In genomic region chr17:77210331-77210730, GRCh38 we compare ENCODE assay signal across 17 cellular contexts.
DNase-seq lines count a peak whose midpoint lies in the region; ATAC-seq, FAIRE-seq and TF ChIP-seq lines count a peak whose summit lies in the region.
"Had no signal": no experiment of that assay in that cellular context is flagged by ENCODE, and none has a peak within 500 bp of the region (broad histone marks: within the 10 kb centered on the region; RNA-seq: fewer than 3 reads in every experiment).

No MANE protein-coding gene starts in this region.

- H3K27me3 ChIP-seq in BLaER1 treated with 17β-estradiol and CSF1 and Interleukin-3, amounts not matched to agents 10 nM and 100 nM = 0 out of 22 replicates have a peak, but pooled peaks cover 0 to 3% (median 0%) of the 10 kb centered on the region in 11 experiments
- H3K27me3 ChIP-seq in GM12878 (replicated peaks in 1 of 2; ENCODE audit: control insufficient read depth in 2 of 2, insufficient read depth in 2 of 2, low read length in 1 of 2) (no peaks in the 10 kb centered on the region), mesendoderm (ENCODE audit: insufficient read depth, low read length, poor library complexity) (no peaks in the 10 kb centered on the region)
- H3K27me3 ChIP-seq: pancreas had no signal

- H3K27me3 Mint-ChIP-seq in IgD-negative memory B cell (peaks cover 2% of the 10 kb centered on the region), progenitor cell of endocrine pancreas (no peaks in the 10 kb centered on the region)
- H3K27me3 Mint-ChIP-seq: activated T-helper 17 cell treated with anti-CD3 and anti-CD28 coated beads, Interleukin-2, amount 50 U/mL, for 72 hours had no signal

- no peak overlapping the region for H4K5ac ChIP-seq in mesendoderm (ENCODE audit: low read length)

- WGBS in GM12878 (ENCODE audit: insufficient coverage, insufficient replicate concordance, low lambda C conversion rate, missing lambda C conversion rate) = 89% methylated on average over 7 of the region's 7 CpGs
- no CpG with 5 or more reads among the region's 7 CpGs for WGBS in mesendoderm (ENCODE audit: extremely low coverage, insufficient coverage, low lambda C conversion rate)

- peaks cover 70 to 99% (median 89%) of the 10 kb centered on the region in 11 experiments for H3K36me3 ChIP-seq in BLaER1 treated with 17β-estradiol and CSF1 and Interleukin-3, amounts not matched to agents 10 nM and 100 nM
- peaks cover 49 to 72% of the 10 kb centered on the region in 2 experiments for H3K36me3 ChIP-seq in GM12878 (ENCODE audit: control insufficient read depth in 2 of 2, insufficient read depth in 2 of 2, low read length in 1 of 2)
- H3K36me3 ChIP-seq in mesendoderm (ENCODE audit: control insufficient read depth, insufficient read depth, low read length) = peaks cover 7% of the 10 kb centered on the region

- H3K9me3 ChIP-seq in BLaER1 treated with 17β-estradiol and CSF1 and Interleukin-3, amounts not matched to agents 10 nM and 100 nM (replicated peaks in 1 of 11) = no peaks in the 10 kb centered on the region
- H3K9me3 ChIP-seq in GM12878 (replicated peaks; ENCODE audit: control insufficient read depth, insufficient read depth, low read length) = no peaks in the 10 kb centered on the region
- H3K9me3 ChIP-seq: pancreas had no signal

- intact Hi-C loops in GM12878 (cut with micrococcal nuclease; ENCODE audit: unreplicated experiment) = loop anchor here (5.0 kb wide), 1 partner anchor 103 kb away; no protein-coding TSS in a partner anchor

- H3K4me3 Mint-ChIP-seq in IgD-negative memory B cell (peak overlapping the region in 1 of 4 donors; percentile 49), progenitor cell of endocrine pancreas (ENCODE audit: low read depth) (no peak overlapping the region)
- H3K4me3 Mint-ChIP-seq: activated T-helper 17 cell treated with anti-CD3 and anti-CD28 coated beads, Interleukin-2, amount 50 U/mL, for 72 hours had no signal

- SMC1A ChIA-PET in GM12878 (lab: Charles Lee; ENCODE audit: uncharacterized antibody, unreplicated experiment) = interaction anchor here (0.9 kb wide), 1 partner anchor 10 kb away, joined by 3 read pairs; no protein-coding TSS in a partner anchor

- POLR2A ChIA-PET in GM12878 (lab: Charles Lee) = interaction anchor here (3.5 kb wide), 1 partner anchor 70 kb away, joined by 18 read pairs; the partner anchor contains the start of gene SEC14L1

- H3K79me2 ChIP-seq in GM12878 (ENCODE audit: control insufficient read depth, insufficient read depth, low read length) (peaks cover 3% of the 10 kb centered on the region; the same call in 1 of the 2 replicates), mesendoderm (ENCODE audit: control insufficient read depth, insufficient read depth, low read length) (no peaks in the 10 kb centered on the region)

- no peak for TF ChIP-seq CTCF in GM12878 (IDR thresholded peaks at IDR 0.05 in 2 of 3, conservative IDR thresholded peaks at IDR 0.05 in 1 of 3; ENCODE audit: control insufficient read depth in 2 of 3, extremely low read depth in 1 of 3, insufficient read depth in 1 of 3, low read depth in 3 of 3, low read length in 3 of 3)
- TF ChIP-seq CTCF in progenitor cell of endocrine pancreas (IDR thresholded peaks at IDR 0.05; ENCODE audit: unreplicated experiment) = no peak

- peaks cover 59 to 85% (median 67%) of the 10 kb centered on the region in 10 experiments for H3K4me1 ChIP-seq in BLaER1 treated with 17β-estradiol and CSF1 and Interleukin-3, amounts not matched to agents 10 nM and 100 nM
- peaks cover 50% of the 10 kb centered on the region for H3K4me1 ChIP-seq in GM12878 (ENCODE audit: control insufficient read depth, insufficient read depth, low read length)
- H3K4me1 ChIP-seq in mesendoderm (ENCODE audit: control insufficient read depth, low read depth, low read length) = no peaks in the 10 kb centered on the region

- H2AK5ac ChIP-seq in mesendoderm (ENCODE audit: low read length) = no peak overlapping the region

- peak overlapping the region in 3 of 11 experiments; percentile 76 to 79 (median 79); a peak in 2 of 22 replicates for H3K27ac ChIP-seq in BLaER1 treated with 17β-estradiol and CSF1 and Interleukin-3, amounts not matched to agents 10 nM and 100 nM
- no peak overlapping the region for H3K27ac ChIP-seq in GM12878 (ENCODE audit: control insufficient read depth, insufficient read depth)
- no peak overlapping the region for H3K27ac ChIP-seq in mesendoderm (ENCODE audit: low read depth, low read length)

- H3K27ac Mint-ChIP-seq in IgD-negative memory B cell = peak overlapping the region; percentile 18 to 88 (median 56)
- peak overlapping the region; percentile 65 for H3K27ac Mint-ChIP-seq in progenitor cell of endocrine pancreas
- H3K27ac Mint-ChIP-seq: activated T-helper 17 cell treated with anti-CD3 and anti-CD28 coated beads, Interleukin-2, amount 50 U/mL, for 72 hours had no signal

- H3K18ac ChIP-seq in mesendoderm (ENCODE audit: low read length) = no peak overlapping the region

- H3K9me3 Mint-ChIP-seq in IgD-negative memory B cell (no peaks in the 10 kb centered on the region), progenitor cell of endocrine pancreas (ENCODE audit: low read depth) (no peaks in the 10 kb centered on the region)
- H3K9me3 Mint-ChIP-seq: activated T-helper 17 cell treated with anti-CD3 and anti-CD28 coated beads, Interleukin-2, amount 50 U/mL, for 72 hours had no signal

- no peaks in the 10 kb centered on the region for H3K79me1 ChIP-seq in mesendoderm (ENCODE audit: low read length)

- peaks cover 8 to 98% (median 39%) of the 10 kb centered on the region in 11 experiments; a peak in 18 of 22 replicates for H4K20me1 ChIP-seq in BLaER1 treated with 17β-estradiol and CSF1 and Interleukin-3, amounts not matched to agents 10 nM and 100 nM
- H4K20me1 ChIP-seq in GM12878 (ENCODE audit: control insufficient read depth, insufficient read depth) = no peaks in the 10 kb centered on the region

- H3K4me3 ChIP-seq in BLaER1 treated with 17β-estradiol and CSF1 and Interleukin-3, amounts not matched to agents 10 nM and 100 nM = no peak overlapping the region
- H3K4me3 ChIP-seq in GM12878 (no peak overlapping the region), mesendoderm (ENCODE audit: low read length) (no peak overlapping the region)
- H3K4me3 ChIP-seq: pancreas had no signal

- peak; percentile 28; the same call in 1 of the 2 replicates for TF ChIP-seq POLR2A in GM12878 (IDR thresholded peaks at IDR 0.05; ENCODE audit: low read depth, low read length)
- TF ChIP-seq POLR2A in GM18505 (IDR thresholded peaks at IDR 0.05; ENCODE audit: borderline replicate concordance, extremely low read depth, insufficient read depth, insufficient read length) = no peak

- TF ChIP-seq RAD21 in GM12878 (IDR thresholded peaks at IDR 0.05; ENCODE audit: insufficient read depth, low read depth, low read length) = no peak

- RAD21 ChIA-PET in GM12878 (lab: Charles Lee; ENCODE audit: unreplicated experiment) = interaction anchor here (0.7 to 2.9 kb wide), 2 partner anchors 54 to 65 kb away, joined by 3 to 22 read pairs; no protein-coding TSS in a partner anchor

- no peak for DNase-seq in GM12878 (ENCODE audit: low read depth, low spot score)
- no peak for DNase-seq in progenitor cell of endocrine pancreas (ENCODE audit: low spot score, unreplicated experiment)
- no peak for DNase-seq in mesendoderm
- no peak for DNase-seq in glomerular visceral epithelial cell (ENCODE audit: extremely low spot score)
- DNase-seq: activated CD4-positive, alpha-beta T cell treated with anti-CD3 and anti-CD28 coated beads, Interleukin-2, amount 50 U/mL, for 4 hours; effector CD4-positive, alpha-beta T cell; foreskin melanocyte; NCI-H1092 treated with DMSO at 0.1 percent for 48 hours; NCI-H69; trophoblast cell had no signal

- peak overlapping the region; percentile 80 to 94 (median 88) for H3K4me2 ChIP-seq in BLaER1 treated with 17β-estradiol and CSF1 and Interleukin-3, amounts not matched to agents 10 nM and 100 nM
- no peak overlapping the region for H3K4me2 ChIP-seq in GM12878 (ENCODE audit: control insufficient read depth, insufficient read depth)
- H3K4me2 ChIP-seq in mesendoderm (ENCODE audit: low read length) = no peak overlapping the region

- H3K4me1 Mint-ChIP-seq in IgD-negative memory B cell = peaks cover 26 to 30% (median 28%) of the 10 kb centered on the region in 3 donors
- peaks cover 23% of the 10 kb centered on the region for H3K4me1 Mint-ChIP-seq in progenitor cell of endocrine pancreas (ENCODE audit: low read depth)
- H3K4me1 Mint-ChIP-seq: activated T-helper 17 cell treated with anti-CD3 and anti-CD28 coated beads, Interleukin-2, amount 50 U/mL, for 72 hours had no signal

- no peak for TF ChIP-seq EP300 in GM12878 (IDR thresholded peaks at IDR 0.05; ENCODE audit: borderline replicate concordance in 1 of 2, control insufficient read depth in 1 of 2, low read depth in 2 of 2, low read length in 2 of 2)

- H3K36me3 Mint-ChIP-seq in IgD-negative memory B cell = peaks cover 19% of the 10 kb centered on the region
- peaks cover 35% of the 10 kb centered on the region for H3K36me3 Mint-ChIP-seq in progenitor cell of endocrine pancreas (ENCODE audit: insufficient read depth)

- CTCF ChIA-PET in GM12878 (lab: Yijun Ruan, JAX) = interaction anchor here (0.9 kb wide), 1 partner anchor 64 kb away, joined by 5 read pairs; no protein-coding TSS in a partner anchor

- H3K9ac ChIP-seq in BLaER1 treated with 17β-estradiol and CSF1 and Interleukin-3, amounts not matched to agents 10 nM and 100 nM = peak overlapping the region in 6 of 11 experiments; percentile 31 to 71 (median 65); a peak in 5 of 22 replicates
- H3K9ac ChIP-seq in GM12878 (ENCODE audit: control insufficient read depth, insufficient read depth, low read length) = no peak overlapping the region
- no peak overlapping the region for H3K9ac ChIP-seq in mesendoderm (ENCODE audit: low read length)

- ATAC-seq in GM12878 (no peak), GM18505 (IDR thresholded peaks at IDR 0.05; ENCODE audit: unreplicated experiment) (no peak)
- ATAC-seq: activated T-helper 17 cell treated with anti-CD3 and anti-CD28 coated beads, Interleukin-2, amount 50 U/mL, for 72 hours; pancreas had no signal

- H4K8ac ChIP-seq in mesendoderm (ENCODE audit: low read depth, low read length) = no peak overlapping the region

- H2BK15ac ChIP-seq in mesendoderm (replicated peaks; ENCODE audit: low read depth) = no peak overlapping the region

- no peak overlapping the region for H3K4ac ChIP-seq in mesendoderm (ENCODE audit: low read depth, low read length)

- no peak overlapping the region for H3K56ac ChIP-seq in mesendoderm (ENCODE audit: low read length)

- no TSS peak for BruUV-seq in GM12878 (replicated peaks; lab: Mats Ljungman, UMichigan)

- H2BK120ac ChIP-seq in mesendoderm (ENCODE audit: low read depth, low read length) = no peak overlapping the region

- no peak overlapping the region for H3K23ac ChIP-seq in mesendoderm (ENCODE audit: low read length)

- no peak overlapping the region for H2BK5ac ChIP-seq in mesendoderm (ENCODE audit: low read length)

- FAIRE-seq in GM12878 (lab: Jason Lieb, UNC) = no peak
- FAIRE-seq: astrocyte, G401.6, pancreas had no signal

- in situ Hi-C loops in GM12878 (cut with MboI) = no loop called here

- no peak overlapping the region for H2AFZ ChIP-seq in GM12878 (ENCODE audit: control insufficient read depth, low read depth, low read length)

Comparison
In these comparisons a context has a peak if more than half of its experiments do, and no peak if none do; other contexts are left out.
1. H3K4me2 ChIP-seq: peak in BLaER1 treated with 17β-estradiol and CSF1 and Interleukin-3, amounts not matched to agents 10 nM and 100 nM (11 of 11); none in GM12878 (single experiment) and mesendoderm (single experiment).
2. H3K9ac ChIP-seq: peak in BLaER1 treated with 17β-estradiol and CSF1 and Interleukin-3, amounts not matched to agents 10 nM and 100 nM (6 of 11); none in GM12878 (single experiment) and mesendoderm (single experiment).